Comparison of ENCODE assay signal across 9 cellular contexts in genomic region chr9:131273791-131274673, GRCh38. TPM values are rescaled to one million over a fixed set of nuclear protein-coding genes. Genes with fewer than 3 reads are reported as not detected.
A peak's percentile ranks its signal among the peaks of the same experiment; 100 is the strongest.
DNase-seq lines count a peak whose midpoint lies in the region; ATAC-seq and TF ChIP-seq lines count a peak whose summit lies in the region.
"Had no signal": no experiment of that assay in that cellular context is flagged by ENCODE, and none has a peak within 500 bp of the region (broad histone marks: within the 10 kb centered on the region; RNA-seq: fewer than 3 reads in every experiment).

No MANE protein-coding gene starts in this region.

- ATAC-seq in stimulated activated naive CD8-positive, alpha-beta T cell treated with anti-CD3 and anti-CD28 coated beads, Interleukin-15, Interleukin-2, amounts not matched to agents 100 U/mL and 50 U/mL, for 24 hours, result no peak
- ATAC-seq in lung (ENCODE audit: insufficient read depth, low FRiP score) (no peak), GM21367 (IDR thresholded peaks at IDR 0.05; ENCODE audit: unreplicated experiment) (no peak)

- no peaks in the 10 kb centered on the region for H3K9me3 Mint-ChIP-seq in stimulated activated naive CD8-positive, alpha-beta T cell treated with anti-CD3 and anti-CD28 coated beads, Interleukin-15, Interleukin-2, amounts not matched to agents 100 ng/mL and 50 ng/mL, for 24 hours
- H3K9me3 Mint-ChIP-seq in activated naive CD8-positive, alpha-beta T cell (ENCODE audit: low read depth), result no peaks in the 10 kb centered on the region

- TF ChIP-seq CTCF in lung (IDR thresholded peaks at IDR 0.05; ENCODE audit: control extremely low read depth, extremely low read depth), result no peak

- peaks cover 11% of the 10 kb centered on the region in 2 donors for H3K4me1 ChIP-seq in lung (ENCODE audit: control insufficient read depth in 2 of 2, insufficient read depth in 2 of 2, low read length in 2 of 2)

- WGBS in lung, 2 donors, result 24 to 40% methylated on average over 14 of the region's 14 CpGs

- no peak for DNase-seq in stimulated activated naive CD8-positive, alpha-beta T cell treated with anti-CD3 and anti-CD28 coated beads, Interleukin-15, Interleukin-2, amounts not matched to agents 100 U/mL and 50 U/mL, for 24 hours
- DNase-seq in lung (ENCODE audit: low spot score), result no peak
- DNase-seq in NCI-H2171 (lab: John Stamatoyannopoulos, UW), result no peak
- no peak for DNase-seq in globus pallidus (ENCODE audit: low spot score)
- DNase-seq in DMS79 treated with DMSO at 0.1 percent for 48 hours (lab: John Stamatoyannopoulos, UW), result no peak

- no peaks in the 10 kb centered on the region for H3K36me3 ChIP-seq in lung (ENCODE audit: control insufficient read depth in 2 of 2, insufficient read depth in 2 of 2, low read length in 2 of 2)

- H3K9me3 ChIP-seq in lung (ENCODE audit: control insufficient read depth in 2 of 2, insufficient read depth in 1 of 2, low read length in 1 of 2), result no peaks in the 10 kb centered on the region

- peaks cover 40% of the 10 kb centered on the region for H3K36me3 Mint-ChIP-seq in stimulated activated naive CD8-positive, alpha-beta T cell treated with anti-CD3 and anti-CD28 coated beads, Interleukin-15, Interleukin-2, amounts not matched to agents 100 ng/mL and 50 ng/mL, for 24 hours (ENCODE audit: low read depth)
- peaks cover 3% of the 10 kb centered on the region for H3K36me3 Mint-ChIP-seq in activated naive CD8-positive, alpha-beta T cell

- H3K27ac ChIP-seq in lung (ENCODE audit: low read depth in 1 of 2, low read length in 1 of 2), result peak overlapping the region; percentile 78 to 95

- peak overlapping the region; percentile 97 for H3K27ac Mint-ChIP-seq in stimulated activated naive CD8-positive, alpha-beta T cell treated with anti-CD3 and anti-CD28 coated beads, Interleukin-15, Interleukin-2, amounts not matched to agents 100 ng/mL and 50 ng/mL, for 24 hours
- peak overlapping the region; percentile 99 for H3K27ac Mint-ChIP-seq in activated naive CD8-positive, alpha-beta T cell

- peak overlapping the region; percentile 17 for H3K4me3 ChIP-seq in lung

- H3K27me3 ChIP-seq in lung (ENCODE audit: control insufficient read depth, insufficient read depth), result no peaks in the 10 kb centered on the region

- H3K4me3 Mint-ChIP-seq in stimulated activated naive CD8-positive, alpha-beta T cell treated with anti-CD3 and anti-CD28 coated beads, Interleukin-15, Interleukin-2, amounts not matched to agents 100 ng/mL and 50 ng/mL, for 24 hours, result peak overlapping the region; percentile 92
- peak overlapping the region; percentile 97 for H3K4me3 Mint-ChIP-seq in activated naive CD8-positive, alpha-beta T cell

- H3K4me1 Mint-ChIP-seq in stimulated activated naive CD8-positive, alpha-beta T cell treated with anti-CD3 and anti-CD28 coated beads, Interleukin-15, Interleukin-2, amounts not matched to agents 100 ng/mL and 50 ng/mL, for 24 hours (ENCODE audit: low read depth), result peaks cover 46% of the 10 kb centered on the region
- H3K4me1 Mint-ChIP-seq in activated naive CD8-positive, alpha-beta T cell (ENCODE audit: low read depth), result peaks cover 39% of the 10 kb centered on the region

- no peaks in the 10 kb centered on the region for H3K27me3 Mint-ChIP-seq in stimulated activated naive CD8-positive, alpha-beta T cell treated with anti-CD3 and anti-CD28 coated beads, Interleukin-15, Interleukin-2, amounts not matched to agents 100 ng/mL and 50 ng/mL, for 24 hours
- no peaks in the 10 kb centered on the region for H3K27me3 Mint-ChIP-seq in activated naive CD8-positive, alpha-beta T cell

RNA-seq across cellular contexts. Expression of gene FAM78A, which starts 2.3 kb away (rescaled TPM):
- 10 to 100 TPM in 1 of 2 donors, 1 to 10 TPM in 1; 8.4 to 10.8 TPM for total RNA-seq in lung
- 1 to 10 TPM; 5.4 to 7.2 TPM for polyA plus RNA-seq in lung

RNA-seq across cellular contexts. Expression of gene PLPP7, which starts 15.5 kb away (rescaled TPM):
- 1 to 10 TPM; 1.2 to 1.8 TPM for total RNA-seq in lung
- polyA plus RNA-seq in lung, result under 1 TPM; 0.79 to 0.90 TPM
- total RNA-seq: T-helper 1 cell treated with Interleukin-12 subunit alpha and Interleukin-12 subunit beta and Interleukin-4 antibody, amounts not matched to agents 30 ng/mL and 1 ng/mL, for 36 hours had no signal
